Comparison of ENCODE assay signal across 11 cellular contexts in the genomic region with DNA sequence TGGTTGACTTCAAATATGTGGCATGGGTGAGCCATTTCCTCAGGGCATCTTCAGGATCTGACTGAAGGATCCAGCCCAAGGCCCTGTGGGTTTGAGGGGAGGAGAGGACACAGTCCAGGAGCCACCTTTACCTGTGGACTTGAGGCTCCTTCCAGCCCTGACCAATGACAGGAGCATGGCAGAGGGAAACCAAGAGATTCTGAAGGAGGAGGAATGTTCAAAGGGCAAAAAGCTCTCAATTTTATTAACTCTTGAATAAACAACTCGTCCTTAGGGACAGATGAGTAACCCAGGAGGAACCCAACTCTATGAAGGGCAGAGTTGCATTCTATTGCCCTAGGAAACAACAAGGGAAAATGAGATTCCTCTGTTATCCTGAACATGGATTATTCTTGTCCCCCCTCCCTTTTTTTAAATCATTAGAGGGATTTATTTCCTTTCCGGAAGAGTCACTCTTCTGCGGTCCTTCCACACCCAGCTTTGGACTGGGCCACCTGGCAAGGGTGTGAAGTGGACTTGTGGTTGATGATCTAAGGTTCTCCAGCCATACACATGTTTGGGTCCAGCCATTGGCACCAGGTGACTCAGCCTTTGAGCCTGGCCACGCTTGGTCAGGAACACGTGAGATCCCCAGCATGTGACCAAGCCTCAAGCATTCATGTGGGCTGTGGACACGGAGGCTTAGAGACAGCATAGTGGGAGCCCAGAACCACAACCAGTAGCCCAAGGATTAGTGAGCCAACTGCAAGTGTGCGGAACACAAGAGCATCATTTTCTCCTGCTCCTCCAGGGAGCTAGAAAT. TPM values are rescaled to one million over a fixed set of nuclear protein-coding genes. Genes with fewer than 3 reads are reported as not detected.
DNase-seq lines count a peak whose midpoint lies in the region; ATAC-seq, FAIRE-seq and TF ChIP-seq lines count a peak whose summit lies in the region.
"Had no signal": no experiment of that assay in that cellular context is flagged by ENCODE, and none has a peak within 500 bp of the region (broad histone marks: within the 10 kb centered on the region; RNA-seq: fewer than 3 reads in every experiment).

No MANE protein-coding gene starts in this region.

- H3K27me3 ChIP-seq in PC-3 (ENCODE audit: low read length), result no peaks in the 10 kb centered on the region
- peaks cover 0 to 2% (median 0%) of the 10 kb centered on the region in 3 experiments for H3K27me3 ChIP-seq in neuronal stem cell (ENCODE audit: control insufficient read depth in 3 of 3, insufficient read depth in 3 of 3, low read depth in 1 of 3, low read length in 3 of 3)
- H3K27me3 ChIP-seq in body of pancreas, result no peaks in the 10 kb centered on the region
- H3K27me3 ChIP-seq: BLaER1 had no signal

- H3K23ac ChIP-seq in neuronal stem cell (ENCODE audit: low read depth, low read length, poor library complexity), result no peak overlapping the region

- no peak overlapping the region for H2AFZ ChIP-seq in PC-3 (ENCODE audit: low read length)
- no peak overlapping the region for H2AFZ ChIP-seq in neuronal stem cell (ENCODE audit: low read length)

- TF ChIP-seq POLR2A in body of pancreas (IDR thresholded peaks at IDR 0.05), result no peak

- H3K27ac ChIP-seq in PC-3 (ENCODE audit: low read length) (peak overlapping the region; percentile 92), neuronal stem cell (replicated peaks; ENCODE audit: low read length) (no peak overlapping the region), body of pancreas (no peak overlapping the region)
- H3K27ac ChIP-seq: BLaER1 had no signal

- POLR2A ChIA-PET in PC-3 (lab: Charles Lee; ENCODE audit: unreplicated experiment), result interaction anchor here (0.6 to 1.5 kb wide), 3 partner anchors 13 to 132 kb away, joined by 3 to 7 read pairs (median 7); partner anchors contain the start of gene ATF3

- no peaks in the 10 kb centered on the region for H3K9me2 ChIP-seq in PC-3 (replicated peaks; ENCODE audit: low read length)

- H3K79me2 ChIP-seq in PC-3 (ENCODE audit: low read length), result no peaks in the 10 kb centered on the region

- ATAC-seq in PC-3, result peak; percentile 5
- no peak for ATAC-seq in body of pancreas
- ATAC-seq: T-cell had no signal

- no peak overlapping the region for H3K14ac ChIP-seq in neuronal stem cell (ENCODE audit: low read length)

- no CpG with 5 or more reads among the region's 7 CpGs for WGBS in neuronal stem cell (ENCODE audit: extremely low coverage in 2 of 2, insufficient read length in 2 of 2, insufficient replicate concordance in 1 of 2), 2 donors
- 74 to 88% methylated on average over 5 to 7 of the region's 7 CpGs for WGBS in body of pancreas, 2 donors

- H3K4me3 ChIP-seq in PC-3 (ENCODE audit: low read length) (no peak overlapping the region), choroid plexus epithelial cell (ENCODE audit: low read depth, low read length) (no peak overlapping the region), neuronal stem cell (ENCODE audit: low read length in 2 of 2) (no peak overlapping the region), body of pancreas (no peak overlapping the region)
- H3K4me3 ChIP-seq: BLaER1 had no signal

- H4K91ac ChIP-seq in neuronal stem cell (ENCODE audit: low read depth, low read length, poor library complexity), result no peak overlapping the region

- peak; percentile 23 for DNase-seq in COLO668 (lab: John Stamatoyannopoulos, UW; ENCODE audit: unreplicated experiment)
- peak; percentile 95 for DNase-seq in PC-3
- DNase-seq in choroid plexus epithelial cell (ENCODE audit: low read depth), result peak; percentile 34
- DNase-seq in neuronal stem cell (ENCODE audit: low spot score), result no peak
- DNase-seq in NCI-H187 treated with DMSO at 0.1 percent for 48 hours (lab: John Stamatoyannopoulos, UW), result no peak
- no peak for DNase-seq in amniotic stem cell (lab: John Stamatoyannopoulos, UW)
- no peak for DNase-seq in D721Med (ENCODE audit: insufficient read length, low spot score)
- DNase-seq in body of pancreas, result no peak
- DNase-seq: NCI-H1417 treated with DMSO at 0.1 percent for 48 hours, T-cell had no signal

- H3K9ac ChIP-seq in PC-3 (ENCODE audit: low read length) (peak overlapping the region; percentile 54), neuronal stem cell (ENCODE audit: low read depth, low read length, poor library complexity) (no peak overlapping the region)
- H3K9ac ChIP-seq: BLaER1 had no signal

- no peak for FAIRE-seq in D721Med (lab: Jason Lieb, UNC)

- H2AK5ac ChIP-seq in neuronal stem cell (ENCODE audit: low read depth, low read length), result peak overlapping the region; percentile 82

- no peak overlapping the region for H2BK12ac ChIP-seq in neuronal stem cell (ENCODE audit: low read length)

- H3K4me1 ChIP-seq in PC-3 (ENCODE audit: insufficient read depth, low read length) (peaks cover 63% of the 10 kb centered on the region), neuronal stem cell (ENCODE audit: control insufficient read depth in 2 of 2, insufficient read depth in 1 of 2, low read depth in 1 of 2, low read length in 2 of 2) (peaks cover 17 to 18% of the 10 kb centered on the region in 2 donors), body of pancreas (no peaks in the 10 kb centered on the region)
- H3K4me1 ChIP-seq: BLaER1 had no signal

- H2BK15ac ChIP-seq in neuronal stem cell (ENCODE audit: low read length), result peak overlapping the region; percentile 40

- H3K79me1 ChIP-seq in neuronal stem cell (ENCODE audit: low read depth, low read length), result no peaks in the 10 kb centered on the region

- no peak for TF ChIP-seq CTCF in PC-3 (conservative IDR thresholded peaks at IDR 0.05; ENCODE audit: low read depth, low read length)
- no peak for TF ChIP-seq CTCF in choroid plexus epithelial cell (conservative IDR thresholded peaks at IDR 0.05; ENCODE audit: low read depth, low read length)
- TF ChIP-seq CTCF in D721Med (IDR thresholded peaks at IDR 0.05; ENCODE audit: insufficient read depth, missing control alignments), result no peak
- TF ChIP-seq CTCF in body of pancreas (IDR thresholded peaks at IDR 0.05), result no peak

- H2BK120ac ChIP-seq in neuronal stem cell (ENCODE audit: low read depth, low read length), result peak overlapping the region; percentile 35

- no peak overlapping the region for H3K4ac ChIP-seq in neuronal stem cell (ENCODE audit: low read length)

- intact Hi-C loops in PC-3 (cut with micrococcal nuclease) (loop anchor here (1.0 kb wide), 1 partner anchor 114 kb away; no protein-coding TSS in a partner anchor), body of pancreas (cut with DNase I) (loop anchor here (10.0 kb wide), 1 partner anchor 142 kb away; a partner anchor contains a TSS)

- CTCF ChIA-PET in PC-3 (lab: Charles Lee), result interaction anchor here (0.8 kb wide), 1 partner anchor 12 kb away, joined by 3 read pairs; no protein-coding TSS in a partner anchor

- peak overlapping the region; percentile 36 for H3K18ac ChIP-seq in neuronal stem cell (ENCODE audit: low read length)

- H3K36me3 ChIP-seq in PC-3 (ENCODE audit: low read depth, low read length) (no peaks in the 10 kb centered on the region), neuronal stem cell (replicated peaks in 1 of 2; ENCODE audit: control insufficient read depth in 2 of 2, insufficient read depth in 2 of 2, low read length in 2 of 2) (no peaks in the 10 kb centered on the region), body of pancreas (replicated peaks in 1 of 2; ENCODE audit: insufficient read depth in 1 of 2, low read depth in 2 of 2) (no peaks in the 10 kb centered on the region)
- H3K36me3 ChIP-seq: BLaER1 had no signal

- H2BK5ac ChIP-seq in neuronal stem cell (ENCODE audit: low read length), result no peak overlapping the region

- peak overlapping the region; percentile 45 for H3K4me2 ChIP-seq in PC-3 (ENCODE audit: low read length)
- H3K4me2 ChIP-seq in neuronal stem cell (ENCODE audit: insufficient read depth, low read length, poor library complexity, severe bottlenecking), result no peak overlapping the region
- H3K4me2 ChIP-seq: BLaER1 had no signal

- no peaks in the 10 kb centered on the region for H4K20me1 ChIP-seq in PC-3 (ENCODE audit: low read length)
- H4K20me1 ChIP-seq: BLaER1 had no signal

- H4K8ac ChIP-seq in neuronal stem cell (ENCODE audit: low read depth, low read length), result no peak overlapping the region

- no peaks in the 10 kb centered on the region for H3F3A ChIP-seq in PC-3 (ENCODE audit: low read length, unreplicated experiment)

- H3K9me3 ChIP-seq in PC-3 (ENCODE audit: low read length) (no peaks in the 10 kb centered on the region), neuronal stem cell (replicated peaks in 1 of 2; ENCODE audit: control insufficient read depth in 2 of 2, insufficient read depth in 1 of 2, low read depth in 1 of 2, low read length in 2 of 2) (no peaks in the 10 kb centered on the region), body of pancreas (no peaks in the 10 kb centered on the region)
- H3K9me3 ChIP-seq: BLaER1 had no signal

- BruUV-seq in PC-3 (replicated peaks; lab: Mats Ljungman, UMichigan), result TSS peak; percentile 11

RNA-seq across cellular contexts. Expression of gene NENF, which starts 49.8 kb away (rescaled TPM):
- total RNA-seq in PC-3 (2014; rRNA removed) (153 and 161 TPM in 2 replicates), body of pancreas (10 to 100 TPM; 85.4 to 89.7 TPM)
- polyA plus RNA-seq in neuronal stem cell (2013, experiment 1 of 2), result 27.0 TPM
- polyA plus RNA-seq in neuronal stem cell (2013, experiment 2 of 2), result 26.9 TPM

Comparison
In these comparisons a context has a peak if more than half of its experiments do, and no peak if none do; other contexts are left out.
1. DNase-seq: peak in COLO668 (single experiment), PC-3 (single experiment) and choroid plexus epithelial cell (single experiment); none in neuronal stem cell (single experiment), NCI-H187 treated with DMSO at 0.1 percent for 48 hours (single experiment), amniotic stem cell (single experiment), D721Med (single experiment) and body of pancreas (0 of 4).